Comparison of ENCODE assay signal across 22 cellular contexts in the genomic region with DNA sequence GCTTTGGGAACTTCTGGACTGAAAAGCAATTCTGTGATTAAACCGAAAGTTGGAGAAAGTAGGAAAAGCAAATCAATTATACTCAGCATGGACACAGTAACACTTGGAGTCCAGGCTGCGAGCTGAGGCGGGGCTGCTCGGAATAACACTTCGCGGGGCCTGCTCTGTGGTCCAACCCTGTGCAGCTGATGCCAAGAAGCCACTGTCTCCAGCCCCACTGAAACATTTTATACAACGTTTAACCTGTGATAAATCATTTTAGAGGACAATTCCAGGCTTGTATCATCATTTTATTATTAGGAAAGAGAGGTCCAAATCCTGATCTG. TPM values are rescaled to one million over a fixed set of nuclear protein-coding genes. Genes with fewer than 3 reads are reported as not detected.
A peak's percentile ranks its signal among the peaks of the same experiment; 100 is the strongest.
DNase-seq lines count a peak whose midpoint lies in the region; ATAC-seq, FAIRE-seq and TF ChIP-seq lines count a peak whose summit lies in the region.
"Had no signal": no experiment of that assay in that cellular context is flagged by ENCODE, and none has a peak within 500 bp of the region (broad histone marks: within the 10 kb centered on the region; RNA-seq: fewer than 3 reads in every experiment).

No MANE protein-coding gene starts in this region.

- H3K4me1 ChIP-seq in ovary (ENCODE audit: insufficient read depth) (peaks cover 12% of the 10 kb centered on the region), aorta (ENCODE audit: control insufficient read depth in 1 of 2, insufficient read depth in 2 of 2, low read length in 2 of 2) (no peaks in the 10 kb centered on the region), small intestine (ENCODE audit: control insufficient read depth in 2 of 2, insufficient read depth in 1 of 2, low read depth in 1 of 2, low read length in 1 of 2) (peaks cover 4 to 5% of the 10 kb centered on the region in 2 donors)

- no peak for TF ChIP-seq EP300 in ovary (IDR thresholded peaks at IDR 0.05)

- H3K9me3 ChIP-seq in ovary (no peaks in the 10 kb centered on the region), aorta (ENCODE audit: control insufficient read depth, low read length) (no peaks in the 10 kb centered on the region), small intestine (ENCODE audit: control insufficient read depth, low read depth) (no peaks in the 10 kb centered on the region)

- TF ChIP-seq POLR2A in ovary (IDR thresholded peaks at IDR 0.05), result no peak

- ATAC-seq in Right ventricle myocardium superior (ENCODE audit: poor library complexity) (peak; percentile 45), aorta (ENCODE audit: low FRiP score) (peak; percentile 71)
- ATAC-seq: HCT116 had no signal

- intact Hi-C loops in Right ventricle myocardium superior (cut with DNase I), result no loop called here
- intact Hi-C loops in cardiac septum (cut with DNase I), result no loop called here
- intact Hi-C loops in ovary (cut with DNase I), result no loop called here
- intact Hi-C loops in aorta (cut with DNase I), result no loop called here

- H3K36me3 ChIP-seq in ovary (no peaks in the 10 kb centered on the region), aorta (ENCODE audit: control insufficient read depth in 1 of 2, insufficient read depth in 2 of 2, low read length in 1 of 2) (peaks cover 0 to 2% of the 10 kb centered on the region in 2 donors), small intestine (ENCODE audit: control insufficient read depth in 2 of 2, insufficient read depth in 2 of 2, low read length in 2 of 2) (no peaks in the 10 kb centered on the region)
- H3K36me3 ChIP-seq: BLaER1 had no signal

- TF ChIP-seq CTCF in ovary (IDR thresholded peaks at IDR 0.05), result no peak

- H3K4me3 ChIP-seq in ovary (no peak overlapping the region), aorta (ENCODE audit: low read length in 2 of 2) (no peak overlapping the region), small intestine (ENCODE audit: low read depth in 1 of 2, low read length in 2 of 2) (no peak overlapping the region)
- H3K4me3 ChIP-seq: BLaER1 had no signal

- DNase-seq in Right ventricle myocardium superior (no peak), cardiac septum (ENCODE audit: low spot score) (no peak), medulla oblongata (ENCODE audit: extremely low spot score) (peak; percentile 26), ovary (peak in 4 of 5 donors; percentile 37 to 68 (median 48)), aorta (peak in 1 of 2 donors; percentile 64), cerebellar cortex (ENCODE audit: low spot score) (no peak), small intestine (no peak), HuH-7 (ENCODE audit: low spot score) (no peak)
- DNase-seq: 8988T; CD8-positive, alpha-beta memory T cell; DMS79 treated with DMSO at 0.1 percent for 48 hours; KG1; NCI-H1436; NCI-H2029; NCI-H2171 treated with DMSO at 0.1 percent for 48 hours; NCI-H510A; NCI-H774; RPMI8226 had no signal

- H3K27me3 ChIP-seq in ovary (no peaks in the 10 kb centered on the region), aorta (ENCODE audit: control insufficient read depth in 1 of 2, insufficient read depth in 2 of 2, low read length in 1 of 2) (no peaks in the 10 kb centered on the region), small intestine (ENCODE audit: control insufficient read depth in 2 of 2, insufficient read depth in 2 of 2, low read length in 2 of 2) (no peaks in the 10 kb centered on the region)
- H3K27me3 ChIP-seq: BLaER1 had no signal

- no peak for FAIRE-seq in small intestine (lab: Jason Lieb, UNC)
- FAIRE-seq: D721Med had no signal

- WGBS in ovary, 3 donors, result 7 to 15% (median 15%) methylated on average over 7 of the region's 7 CpGs
- 9 to 28% methylated on average over 7 of the region's 7 CpGs for WGBS in aorta, 2 donors
- 53 to 76% (median 74%) methylated on average over 7 of the region's 7 CpGs for WGBS in small intestine, 3 donors

- peak overlapping the region; percentile 64 to 69 for H3K27ac ChIP-seq in ovary
- no peak overlapping the region for H3K27ac ChIP-seq in aorta (ENCODE audit: low read depth in 1 of 2, low read length in 2 of 2)
- H3K27ac ChIP-seq in small intestine (ENCODE audit: low read depth in 1 of 2, low read length in 1 of 2), result no peak overlapping the region
- H3K27ac ChIP-seq: BLaER1 had no signal

RNA-seq across cellular contexts. Expression of a gene that starts 25.6 kb away (rescaled TPM):
- total RNA-seq in Right ventricle myocardium superior (0.40 TPM), cardiac septum (0.38 TPM), ovary (10 to 100 TPM in 4 of 7 donors, 1 to 10 TPM in 3; 5.4 to 35.5 (median 12.6) TPM), aorta (1 to 10 TPM; 1.7 to 4.4 TPM)
- polyA plus RNA-seq in ovary (1 to 10 TPM; 6.8 to 7.7 TPM), aorta (1 to 10 TPM in 1 of 2 donors, under 1 TPM in 1; 0.90 to 3.8 TPM), small intestine (10 to 100 TPM; 15.2 to 19.7 (median 18.1) TPM)
- total RNA-seq: G401 had no signal

Comparison
In these comparisons a context has a peak if more than half of its experiments do, and no peak if none do; other contexts are left out.
1. DNase-seq: peak in medulla oblongata (single experiment) and ovary (4 of 5); none in Right ventricle myocardium superior (single experiment), cardiac septum (single experiment), cerebellar cortex (single experiment), small intestine (single experiment) and HuH-7 (single experiment).
2. H3K27ac ChIP-seq: peak in ovary (2 of 2); none in aorta (0 of 2) and small intestine (0 of 2).